In genomic region chr1:211541715-211542477, GRCh38 we compare ENCODE assay signal across 18 cellular contexts. TPM values are rescaled to one million over a fixed set of nuclear protein-coding genes. Genes with fewer than 3 reads are reported as not detected.
DNase-seq lines count a peak whose midpoint lies in the region; FAIRE-seq and TF ChIP-seq lines count a peak whose summit lies in the region.
"Had no signal": no experiment of that assay in that cellular context is flagged by ENCODE, and none has a peak within 500 bp of the region (broad histone marks: within the 10 kb centered on the region; RNA-seq: fewer than 3 reads in every experiment).

No MANE protein-coding gene starts in this region.

- H3K4me3 ChIP-seq in choroid plexus epithelial cell (ENCODE audit: low read depth, low read length), result no peak overlapping the region
- H3K4me3 ChIP-seq in stomach, result no peak overlapping the region
- H3K4me3 ChIP-seq in vagina, result no peak overlapping the region
- H3K4me3 ChIP-seq: A549, coronary artery had no signal

- no peak for FAIRE-seq in H54 (lab: Jason Lieb, UNC)
- FAIRE-seq: A549 had no signal

- WGBS in stomach, 5 donors, result 22 to 35% (median 23%) methylated on average over 7 of the region's 7 CpGs

- H3K9me3 ChIP-seq in stomach (no peaks in the 10 kb centered on the region), vagina (no peaks in the 10 kb centered on the region)
- H3K9me3 ChIP-seq: A549, SK-N-SH had no signal

- H3K4me1 ChIP-seq in stomach, result peaks cover 6 to 22% (median 9%) of the 10 kb centered on the region in 4 donors
- H3K4me1 ChIP-seq in vagina, result peaks cover 12% of the 10 kb centered on the region
- H3K4me1 ChIP-seq: A549 had no signal

- TF ChIP-seq POLR2A in stomach (IDR thresholded peaks at IDR 0.05) (no peak), vagina (IDR thresholded peaks at IDR 0.05) (no peak), H54 (IDR thresholded peaks at IDR 0.05; ENCODE audit: low read depth, low read length) (no peak)

- TF ChIP-seq CTCF in choroid plexus epithelial cell (conservative IDR thresholded peaks at IDR 0.05; ENCODE audit: low read depth, low read length), result no peak
- TF ChIP-seq CTCF in stomach (IDR thresholded peaks at IDR 0.05), result no peak
- TF ChIP-seq CTCF in CD14-positive monocyte (IDR thresholded peaks at IDR 0.05), result no peak
- TF ChIP-seq CTCF in vagina (IDR thresholded peaks at IDR 0.05), result no peak

- peaks cover 2 to 14% (median 10%) of the 10 kb centered on the region in 7 donors for H3K9me3 Mint-ChIP-seq in CD14-positive monocyte
- H3K9me3 Mint-ChIP-seq: natural killer cell had no signal

- H3K36me3 Mint-ChIP-seq in CD14-positive monocyte, result no peaks in the 10 kb centered on the region
- H3K36me3 Mint-ChIP-seq: natural killer cell had no signal

- TF ChIP-seq EP300 in stomach (IDR thresholded peaks at IDR 0.05), result no peak

- intact Hi-C loops in stomach (cut with DNase I; ENCODE audit: low total_unique reads) (no loop called here), CD14-positive monocyte (cut with micrococcal nuclease) (no loop called here), vagina (cut with DNase I) (no loop called here)

- H3K27me3 Mint-ChIP-seq in CD14-positive monocyte (ENCODE audit: low read depth in 3 of 3), result peaks cover 1 to 8% (median 6%) of the 10 kb centered on the region in 3 donors

- H3K36me3 ChIP-seq in stomach, result no peaks in the 10 kb centered on the region
- no peaks in the 10 kb centered on the region for H3K36me3 ChIP-seq in vagina

- peak overlapping the region in 1 of 7 donors; percentile 24 for H3K27ac Mint-ChIP-seq in CD14-positive monocyte
- H3K27ac Mint-ChIP-seq: natural killer cell had no signal

- H3K4me3 Mint-ChIP-seq in CD14-positive monocyte, result no peak overlapping the region
- H3K4me3 Mint-ChIP-seq: natural killer cell had no signal

- no peaks in the 10 kb centered on the region for H3K4me1 Mint-ChIP-seq in CD14-positive monocyte

- DNase-seq in NCI-H146 (lab: John Stamatoyannopoulos, UW) (peak; percentile 15), NCI-H146 treated with DMSO at 0.1 percent for 48 hours (lab: John Stamatoyannopoulos, UW; ENCODE audit: unreplicated experiment) (no peak), choroid plexus epithelial cell (ENCODE audit: low read depth) (peak; percentile 48), iris pigment epithelial cell (ENCODE audit: low read depth) (peak; percentile 34), stomach (peak; percentile 67), CD14-positive monocyte (ENCODE audit: low spot score) (no peak), vagina (ENCODE audit: extremely low spot score in 2 of 2) (no peak), H54 (ENCODE audit: insufficient read length, low spot score) (no peak)
- DNase-seq: activated CD4-positive, CD25-positive, alpha-beta regulatory T cell treated with anti-CD3 and anti-CD28 coated beads, Interleukin-2, amount 50 U/mL, for 72 hours; activated gamma-delta T cell; natural killer cell; NCI-H1092; NCI-H748 treated with DMSO at 0.1 percent for 48 hours; SK-N-SH; stimulated activated CD4-positive, alpha-beta T cell treated with anti-CD3 and anti-CD28 coated beads, Interleukin-15, amount 100 ng/mL, for 24 hours had no signal

- no peak overlapping the region for H3K27ac ChIP-seq in stomach
- no peak overlapping the region for H3K27ac ChIP-seq in vagina
- H3K27ac ChIP-seq: A549, coronary artery had no signal

- H3K27me3 ChIP-seq in stomach (no peaks in the 10 kb centered on the region), vagina (no peaks in the 10 kb centered on the region)

RNA-seq across cellular contexts. Expression of gene SLC30A1, which starts 37.1 kb away (rescaled TPM):
- total RNA-seq in stomach (10 to 100 TPM in 3 of 5 donors, 1 to 10 TPM in 1, under 1 TPM in 1; 0.58 to 30.1 (median 18.5) TPM), vagina (19.2 TPM)
- polyA plus RNA-seq in stomach (1 to 10 TPM; 2.0 to 2.4 (median 2.1) TPM), CD14-positive monocyte (10 to 100 TPM; 11.9 to 13.2 TPM)

RNA-seq across cellular contexts. Expression of gene RD3, which starts 49.9 kb away (rescaled TPM):
- total RNA-seq in stomach (under 1 TPM in 2 of 5 donors, not detected in 3; 0.14 to 0.45 TPM), vagina (1.5 TPM)
- polyA plus RNA-seq in stomach (under 1 TPM in 2 of 3 donors, not detected in 1; 0.19 to 0.25 TPM), CD14-positive monocyte (not detected)
- total RNA-seq: Daoy, natural killer cell had no signal
- polyA plus RNA-seq: A549 had no signal

Comparison
In these comparisons a context has a peak if more than half of its experiments do, and no peak if none do; other contexts are left out.
1. DNase-seq: peak in NCI-H146 (single experiment), choroid plexus epithelial cell (single experiment), iris pigment epithelial cell (single experiment) and stomach (single experiment); none in NCI-H146 treated with DMSO at 0.1 percent for 48 hours (single experiment), CD14-positive monocyte (single experiment), vagina (0 of 2) and H54 (single experiment).